ENCODE assay signal across 21 cellular contexts in the genomic region with DNA sequence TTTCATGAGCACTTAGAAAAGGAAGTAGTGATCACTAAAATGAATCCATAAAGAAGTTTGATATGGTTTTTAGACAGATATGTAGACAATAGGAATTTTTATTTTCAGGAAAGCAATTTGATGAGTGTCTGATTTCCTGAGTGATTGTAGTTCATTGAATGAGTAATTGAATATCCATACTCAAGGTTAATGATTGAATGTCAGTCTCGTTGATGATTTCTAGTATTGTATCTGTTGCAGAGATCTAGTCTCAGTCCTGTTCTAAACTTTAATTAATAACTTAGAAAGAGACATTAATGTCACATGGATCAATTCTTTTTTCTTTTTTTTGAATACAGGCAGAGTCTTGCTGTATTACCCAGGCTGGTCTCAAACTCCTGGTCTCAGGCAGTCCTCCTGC.
DNase-seq lines count a peak whose midpoint lies in the region; ATAC-seq, FAIRE-seq and TF ChIP-seq lines count a peak whose summit lies in the region.
"Had no signal": no experiment of that assay in that cellular context is flagged by ENCODE, and none has a peak within 500 bp of the region (broad histone marks: within the 10 kb centered on the region; RNA-seq: fewer than 3 reads in every experiment).

No MANE protein-coding gene starts in this region.

- in situ Hi-C loops in ACHN (cut with HindIII; ENCODE audit: low pct_ligation_motif_present, low pct_unique_long_range_greater_than_20kb, low sequenced_read_pairs), result no loop called here

- no peak for TF ChIP-seq POLR2A in GM12891 (IDR thresholded peaks at IDR 0.05; ENCODE audit: low read depth, low read length)

- FAIRE-seq in GM19239 (lab: Jason Lieb, UNC) (peak; percentile 18), GM12891 (lab: Jason Lieb, UNC) (no peak)
- FAIRE-seq: A204.1, GM18507, H54 had no signal

- no peak for ATAC-seq in left lobe of liver
- ATAC-seq: GM12878 had no signal

- peak; percentile 51 for DNase-seq in ACHN
- DNase-seq in GM19239 (ENCODE audit: insufficient read length, low spot score), result no peak
- peak; percentile 63 for DNase-seq in kidney tubule cell (ENCODE audit: low spot score)
- DNase-seq in renal cortical epithelial cell (ENCODE audit: low read depth), result peak; percentile 68
- no peak for DNase-seq in left lobe of liver (ENCODE audit: low spot score)
- no peak for DNase-seq in cortex of kidney (lab: John Stamatoyannopoulos, UW)
- no peak for DNase-seq in GM12891 (ENCODE audit: insufficient read length, low spot score)
- DNase-seq: AML-193; BE2C; CD4-positive, alpha-beta memory T cell; COR-L47; DMS 273 treated with DMSO at 0.1 percent for 48 hours; DMS79; EL; GDM1; GOT3; HFFc6 had no signal

TF ChIP-seq in GM12891, 5 proteins besides CTCF, POLR2A, EP300 and RAD21:
- TF ChIP-seq POLR2AphosphoS5 (IDR thresholded peaks at IDR 0.05; ENCODE audit: low read depth, low read length) (no peak), PAX5 (IDR thresholded peaks at IDR 0.05; ENCODE audit: insufficient read depth, low read length, severe bottlenecking) (no peak), POU2F2 (IDR thresholded peaks at IDR 0.05; ENCODE audit: low read depth, low read length) (no peak), SPI1 (IDR thresholded peaks at IDR 0.05; ENCODE audit: low read depth, low read length) (no peak), TAF1 (IDR thresholded peaks at IDR 0.05; ENCODE audit: low read depth, low read length) (no peak)

Comparison
In these comparisons a context has a peak if more than half of its experiments do, and no peak if none do; other contexts are left out.
1. DNase-seq: peak in ACHN (single experiment), kidney tubule cell (single experiment) and renal cortical epithelial cell (single experiment); none in GM19239 (single experiment), left lobe of liver (single experiment), cortex of kidney (single experiment) and GM12891 (single experiment).